Comparison of ENCODE assay signal across 38 cellular contexts in genomic region chr9:112913326-112913725, GRCh38. TPM values are rescaled to one million over a fixed set of nuclear protein-coding genes. Genes with fewer than 3 reads are reported as not detected.
"Had no signal": no experiment of that assay in that cellular context is flagged by ENCODE, and none has a peak within 500 bp of the region (broad histone marks: within the 10 kb centered on the region; RNA-seq: fewer than 3 reads in every experiment).

No MANE protein-coding gene starts in this region.

- H3K27ac Mint-ChIP-seq: activated B cell treated with CpG ODN at 0.5 μM for 24 hours; activated CD8-positive, alpha-beta memory T cell treated with anti-CD3 and anti-CD28 coated beads, Interleukin-2, amount 10 ng/mL, durations not matched to agents 7 days and 5 days; activated CD8-positive, alpha-beta T cell treated with anti-CD3 and anti-CD28 coated beads, Interleukin-2, amount 10 ng/mL, durations not matched to agents 7 days and 5 days; activated naive CD4-positive, alpha-beta T cell treated with anti-CD3 and anti-CD28 coated beads for 36 hours; activated naive CD4-positive, alpha-beta T cell treated with anti-CD3 and anti-CD28 coated beads, Interleukin-2, amount 50 U/mL, for 24 hours; activated naive CD8-positive, alpha-beta T cell treated with anti-CD3 and anti-CD28 coated beads for 36 hours; activated naive CD8-positive, alpha-beta T cell treated with anti-CD3 and anti-CD28 coated beads, Interleukin-2, amount 50 U/mL, for 24 hours; activated T-helper 1 cell treated with anti-CD3 and anti-CD28 coated beads, Interleukin-12 subunit alpha, Interleukin-12 subunit beta, Interleukin-2, Interleukin-4 antibody, amounts not matched to agents 30 ng/mL and 10 ng/mL and 1 ng/mL, durations not matched to agents 14 hours and 24 hours and 36 hours; activated T-helper 2 cell treated with anti-CD3 and anti-CD28 coated beads, Interferon-gamma antibody, Interleukin-2, Interleukin-4, amounts not matched to agents 10 μg/mL and 5 μg/mL and 100 μg/mL, durations not matched to agents 14 hours and 24 hours and 36 hours; T-helper 17 cell; T-helper 2 cell treated with Interferon-gamma antibody and Interleukin-4, amounts not matched to agents 5 μg/mL and 100 μg/mL, for 36 hours had no signal

- ATAC-seq: activated CD4-positive, CD25-positive, alpha-beta regulatory T cell treated with anti-CD3 and anti-CD28 coated beads, Interleukin-2, amount 50 U/mL, for 24 hours; activated CD8-positive, alpha-beta memory T cell treated with anti-CD3 and anti-CD28 coated beads, Interleukin-2, amount 10 ng/mL, durations not matched to agents 7 days and 5 days; activated CD8-positive, alpha-beta T cell treated with anti-CD3 and anti-CD28 coated beads, Interleukin-2, amount 10 ng/mL, durations not matched to agents 7 days and 5 days; activated naive CD8-positive, alpha-beta T cell treated with anti-CD3 and anti-CD28 coated beads, Interleukin-2, amount 50 U/mL, for 24 hours; T-helper 17 cell had no signal

- H3K4me3 Mint-ChIP-seq: activated B cell treated with CpG ODN at 0.5 μM for 24 hours; activated CD8-positive, alpha-beta memory T cell treated with anti-CD3 and anti-CD28 coated beads, Interleukin-2, amount 10 ng/mL, durations not matched to agents 7 days and 5 days; activated CD8-positive, alpha-beta T cell treated with anti-CD3 and anti-CD28 coated beads, Interleukin-2, amount 10 ng/mL, durations not matched to agents 7 days and 5 days; activated naive CD4-positive, alpha-beta T cell treated with anti-CD3 and anti-CD28 coated beads for 36 hours; activated naive CD4-positive, alpha-beta T cell treated with anti-CD3 and anti-CD28 coated beads, Interleukin-2, amount 50 U/mL, for 24 hours; activated naive CD8-positive, alpha-beta T cell treated with anti-CD3 and anti-CD28 coated beads for 36 hours; activated naive CD8-positive, alpha-beta T cell treated with anti-CD3 and anti-CD28 coated beads, Interleukin-2, amount 50 U/mL, for 24 hours; activated T-helper 1 cell treated with anti-CD3 and anti-CD28 coated beads, Interleukin-12 subunit alpha, Interleukin-12 subunit beta, Interleukin-2, Interleukin-4 antibody, amounts not matched to agents 30 ng/mL and 10 ng/mL and 1 ng/mL, durations not matched to agents 14 hours and 24 hours and 36 hours; central memory CD8-positive, alpha-beta T cell; T-helper 17 cell; T-helper 2 cell treated with Interferon-gamma antibody and Interleukin-4, amounts not matched to agents 5 μg/mL and 100 μg/mL, for 36 hours had no signal

- H3K4me1 Mint-ChIP-seq: activated B cell treated with CpG ODN at 0.5 μM for 24 hours; activated CD8-positive, alpha-beta memory T cell treated with anti-CD3 and anti-CD28 coated beads, Interleukin-2, amount 10 ng/mL, durations not matched to agents 7 days and 5 days; activated naive CD4-positive, alpha-beta T cell treated with anti-CD3 and anti-CD28 coated beads, Interleukin-2, amount 50 U/mL, for 24 hours; activated naive CD8-positive, alpha-beta T cell treated with anti-CD3 and anti-CD28 coated beads for 36 hours; activated naive CD8-positive, alpha-beta T cell treated with anti-CD3 and anti-CD28 coated beads, Interleukin-2, amount 50 U/mL, for 24 hours; central memory CD8-positive, alpha-beta T cell; T-helper 17 cell had no signal

- H3K27ac ChIP-seq: adrenal gland, brain microvascular endothelial cell, colonic mucosa, epithelial cell of prostate, esophagus squamous epithelium, WERI-Rb-1 had no signal

- H3K36me3 Mint-ChIP-seq: activated CD8-positive, alpha-beta memory T cell treated with anti-CD3 and anti-CD28 coated beads, Interleukin-2, amount 10 ng/mL, durations not matched to agents 7 days and 5 days; activated naive CD4-positive, alpha-beta T cell treated with anti-CD3 and anti-CD28 coated beads, Interleukin-2, amount 50 U/mL, for 24 hours; activated naive CD8-positive, alpha-beta T cell treated with anti-CD3 and anti-CD28 coated beads for 36 hours had no signal

- H3K27me3 Mint-ChIP-seq: activated naive CD8-positive, alpha-beta T cell treated with anti-CD3 and anti-CD28 coated beads for 36 hours had no signal

- DNase-seq: activated B cell treated with CpG ODN at 0.5 μM for 24 hours; activated CD4-positive, alpha-beta T cell treated with anti-CD3 and anti-CD28 coated beads for 48 hours; activated CD4-positive, alpha-beta T cell treated with anti-CD3 and anti-CD28 coated beads, Interleukin-2, amount 50 U/mL, for 1 hour; activated CD4-positive, alpha-beta T cell treated with anti-CD3 and anti-CD28 coated beads, Interleukin-2, amount 50 U/mL, for 48 hours; activated CD8-positive, alpha-beta memory T cell treated with anti-CD3 and anti-CD28 coated beads, Interleukin-2, amount 10 ng/mL, durations not matched to agents 7 days and 5 days; activated CD8-positive, alpha-beta memory T cell treated with anti-CD3 and anti-CD28 coated beads, Interleukin-2, amount 50 U/mL, for 4 hours; activated CD8-positive, alpha-beta T cell treated with anti-CD3 and anti-CD28 coated beads, Interleukin-2, amount 10 ng/mL, durations not matched to agents 7 days and 5 days; activated effector memory CD4-positive, alpha-beta T cell treated with anti-CD3 and anti-CD28 coated beads, Interleukin-2, amount 50 U/mL, for 16 hours; activated naive CD4-positive, alpha-beta T cell treated with anti-CD3 and anti-CD28 coated beads for 36 hours; activated naive CD8-positive, alpha-beta T cell treated with anti-CD3 and anti-CD28 coated beads for 36 hours; activated naive CD8-positive, alpha-beta T cell treated with anti-CD3 and anti-CD28 coated beads, Interleukin-2, amount 50 U/mL, for 24 hours; activated T-cell treated with anti-CD3 and anti-CD28 coated beads, Interleukin-2, amount 50 U/mL, for 1 hour; activated T-cell treated with anti-CD3 and anti-CD28 coated beads, Interleukin-2, amount 50 U/mL, for 48 hours; adrenal gland; brain microvascular endothelial cell; colonic mucosa; effector CD8-positive, alpha-beta T cell; esophagus squamous epithelium; foreskin fibroblast; head of caudate nucleus; T-helper 1 cell; T-helper 17 cell; T1000; WERI-Rb-1 had no signal

- H3K9me3 Mint-ChIP-seq: activated B cell treated with CpG ODN at 0.5 μM for 24 hours; activated naive CD4-positive, alpha-beta T cell treated with anti-CD3 and anti-CD28 coated beads for 36 hours; activated naive CD8-positive, alpha-beta T cell treated with anti-CD3 and anti-CD28 coated beads for 36 hours; activated naive CD8-positive, alpha-beta T cell treated with anti-CD3 and anti-CD28 coated beads, Interleukin-2, amount 50 U/mL, for 24 hours; activated T-helper 1 cell treated with anti-CD3 and anti-CD28 coated beads, Interleukin-12 subunit alpha, Interleukin-12 subunit beta, Interleukin-2, Interleukin-4 antibody, amounts not matched to agents 30 ng/mL and 10 ng/mL and 1 ng/mL, durations not matched to agents 14 hours and 24 hours and 36 hours; activated T-helper 2 cell treated with anti-CD3 and anti-CD28 coated beads, Interferon-gamma antibody, Interleukin-2, Interleukin-4, amounts not matched to agents 10 μg/mL and 5 μg/mL and 100 μg/mL, durations not matched to agents 14 hours and 24 hours and 36 hours; central memory CD8-positive, alpha-beta T cell; T-helper 2 cell treated with Interferon-gamma antibody and Interleukin-4, amounts not matched to agents 5 μg/mL and 100 μg/mL, for 36 hours had no signal

- H3K9me3 ChIP-seq: adrenal gland, colonic mucosa, esophagus squamous epithelium had no signal

- H3K36me3 ChIP-seq: adrenal gland, brain microvascular endothelial cell, colonic mucosa, esophagus squamous epithelium, WERI-Rb-1 had no signal

- H3K27me3 ChIP-seq: adrenal gland, brain microvascular endothelial cell, colonic mucosa, esophagus squamous epithelium had no signal

- H3K4me1 ChIP-seq: adrenal gland, colonic mucosa had no signal

- H3K4me3 ChIP-seq: adrenal gland, colonic mucosa, esophagus squamous epithelium had no signal

RNA-seq across cellular contexts. Expression of gene SLC46A2, which starts 22.6 kb away (rescaled TPM):
- total RNA-seq: activated B cell treated with CpG ODN at 0.5 μM for 24 hours; activated CD8-positive, alpha-beta memory T cell treated with anti-CD3 and anti-CD28 coated beads for 36 hours; activated CD8-positive, alpha-beta memory T cell treated with anti-CD3 and anti-CD28 coated beads, Interleukin-2, amount 10 ng/mL, durations not matched to agents 7 days and 5 days; activated CD8-positive, alpha-beta T cell treated with anti-CD3 and anti-CD28 coated beads, Interleukin-2, amount 10 ng/mL, durations not matched to agents 7 days and 5 days; activated naive CD4-positive, alpha-beta T cell treated with anti-CD3 and anti-CD28 coated beads for 36 hours; activated naive CD8-positive, alpha-beta T cell treated with anti-CD3 and anti-CD28 coated beads for 36 hours; activated T-helper 1 cell treated with anti-CD3 and anti-CD28 coated beads, Interleukin-12 subunit alpha, Interleukin-12 subunit beta, Interleukin-2, Interleukin-4 antibody, amounts not matched to agents 30 ng/mL and 10 ng/mL and 1 ng/mL, durations not matched to agents 14 hours and 24 hours and 36 hours; activated T-helper 2 cell treated with anti-CD3 and anti-CD28 coated beads, Interferon-gamma antibody, Interleukin-2, Interleukin-4, amounts not matched to agents 10 μg/mL and 5 μg/mL and 100 μg/mL, durations not matched to agents 14 hours and 24 hours and 36 hours; astrocyte; bronchial epithelial cell; colonic mucosa; dermis microvascular lymphatic vessel endothelial cell; endothelial cell of umbilical vein; fibroblast of lung; frontal cortex had no signal
- polyA plus RNA-seq: endothelial cell of umbilical vein, fibroblast of lung had no signal
